Comparison of ENCODE assay signal across 8 cellular contexts in the genomic region with DNA sequence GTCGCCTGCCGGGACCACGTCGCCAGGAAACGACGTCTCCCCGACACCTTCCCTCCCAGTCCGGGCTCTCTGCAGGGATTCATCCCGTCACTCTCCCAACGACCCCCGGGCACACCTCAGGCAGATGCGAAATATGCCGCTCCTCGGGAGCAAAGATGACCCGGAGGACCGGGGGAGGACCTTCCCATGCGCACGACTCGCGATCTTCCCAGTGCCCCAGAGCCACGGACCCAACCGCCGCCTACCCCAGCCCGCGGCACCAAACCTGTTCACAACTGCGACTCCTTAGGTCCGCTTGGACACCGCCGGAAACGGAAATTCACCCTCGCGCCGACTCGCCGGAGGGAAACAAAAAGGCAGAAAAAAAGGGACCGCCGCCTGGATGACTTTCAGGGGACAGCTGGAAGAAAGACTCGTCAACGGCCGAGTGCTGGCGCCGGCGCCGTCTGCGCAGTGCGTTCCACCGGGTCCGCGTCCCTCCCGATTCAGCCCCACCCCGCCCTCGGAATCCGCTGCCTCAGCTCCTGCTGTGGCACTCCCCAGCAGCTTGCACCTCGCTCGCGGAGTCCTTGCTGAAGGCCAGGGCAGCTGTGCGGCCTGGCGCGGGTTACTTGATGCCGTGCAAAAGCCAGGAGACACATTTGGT. TPM values are rescaled to one million over a fixed set of nuclear protein-coding genes. Genes with fewer than 3 reads are reported as not detected.
DNase-seq lines count a peak whose midpoint lies in the region; ATAC-seq and TF ChIP-seq lines count a peak whose summit lies in the region.
"Not testable (repeated sequence)": the region's sequence is repeated elsewhere in the genome, so short reads cannot be mapped to it uniquely, and the experiment has no call there.

No MANE protein-coding gene starts in this region.

- not testable (repeated sequence) for H3K4me1 Mint-ChIP-seq in activated naive CD8-positive, alpha-beta T cell treated with anti-CD3 and anti-CD28 coated beads for 36 hours
- H3K4me1 Mint-ChIP-seq in osteocyte (ENCODE audit: unreplicated experiment): peaks cover 16% of the 10 kb centered on the region

- H3K27me3 ChIP-seq in testis: not testable (repeated sequence)

- TF ChIP-seq POLR2A in testis (IDR thresholded peaks at IDR 0.05): not testable (repeated sequence)

- H3K4me1 ChIP-seq in testis: not testable (repeated sequence)

- peak overlapping the region; percentile 74 to 79 for H3K27ac ChIP-seq in testis

- TF ChIP-seq CTCF in GM10248 (IDR thresholded peaks at IDR 0.05; ENCODE audit: control extremely low read depth, extremely low read depth, low read depth, missing control alignments); osteocyte (IDR thresholded peaks at IDR 0.05); testis (IDR thresholded peaks at IDR 0.05): not testable (repeated sequence)

- H3K27me3 Mint-ChIP-seq in activated naive CD8-positive, alpha-beta T cell treated with anti-CD3 and anti-CD28 coated beads for 36 hours; osteocyte (ENCODE audit: unreplicated experiment): not testable (repeated sequence)

- CTCF ChIA-PET in GM10248 (lab: Yijun Ruan, JAX): not testable (repeated sequence)

- not testable (repeated sequence) for H3K36me3 Mint-ChIP-seq in activated naive CD8-positive, alpha-beta T cell treated with anti-CD3 and anti-CD28 coated beads for 36 hours; osteocyte (ENCODE audit: unreplicated experiment)

- DNase-seq in GM10248 (ENCODE audit: extremely low spot score) (peak; percentile 54), NCI-H1092 (lab: John Stamatoyannopoulos, UW) (peak; percentile 70), SKM-1 (lab: John Stamatoyannopoulos, UW; ENCODE audit: unreplicated experiment) (peak; percentile 29), Right ventricle myocardium inferior (ENCODE audit: missing footprints) (peak; percentile 86), osteocyte (ENCODE audit: extremely low spot score, unreplicated experiment) (peak; percentile 94), testis (peak; percentile 82)
- DNase-seq in activated naive CD8-positive, alpha-beta T cell treated with anti-CD3 and anti-CD28 coated beads for 36 hours: peak; percentile 79

- H3K4me3 Mint-ChIP-seq in activated naive CD8-positive, alpha-beta T cell treated with anti-CD3 and anti-CD28 coated beads for 36 hours: peak overlapping the region; percentile 92
- peak overlapping the region; percentile 92 for H3K4me3 Mint-ChIP-seq in osteocyte (ENCODE audit: unreplicated experiment)

- intact Hi-C loops in Right ventricle myocardium inferior (cut with DNase I); testis (cut with DNase I; ENCODE audit: low total_unique reads): not testable (repeated sequence)

- H3K4me3 ChIP-seq in testis: peak overlapping the region; percentile 70 to 81

- WGBS in testis, 2 donors: 0 to 2% methylated on average over 6 to 37 of the region's 60 CpGs

- H3K9me3 Mint-ChIP-seq in activated naive CD8-positive, alpha-beta T cell treated with anti-CD3 and anti-CD28 coated beads for 36 hours; osteocyte (ENCODE audit: unreplicated experiment): not testable (repeated sequence)

- H3K36me3 ChIP-seq in testis (ENCODE audit: low read depth, missing control alignments): not testable (repeated sequence)

- not testable (repeated sequence) for H3K9me3 ChIP-seq in testis

- H3K27ac Mint-ChIP-seq in activated naive CD8-positive, alpha-beta T cell treated with anti-CD3 and anti-CD28 coated beads for 36 hours: peak overlapping the region; percentile 90
- H3K27ac Mint-ChIP-seq in osteocyte (ENCODE audit: unreplicated experiment): peak overlapping the region; percentile 99

- ATAC-seq in HG02623 (IDR thresholded peaks at IDR 0.05; ENCODE audit: unreplicated experiment) (peak; percentile 87), Right ventricle myocardium inferior (peak; percentile 94)

- POLR2A ChIA-PET in GM10248 (lab: Yijun Ruan, JAX): not testable (repeated sequence)

RNA-seq across cellular contexts. Expression of a gene that starts 29.9 kb away (rescaled TPM):
- total RNA-seq in activated naive CD8-positive, alpha-beta T cell treated with anti-CD3 and anti-CD28 coated beads for 36 hours: 1 to 10 TPM; 2.1 to 2.8 TPM
- total RNA-seq in Right ventricle myocardium inferior: 1.7 TPM
- total RNA-seq in osteocyte: 12.9 and 13.1 TPM in 2 replicates
- total RNA-seq in testis: 10 to 100 TPM; 17.5 to 29.8 TPM
- polyA plus RNA-seq in testis (ENCODE audit: insufficient read depth, low read depth, low replicate concordance): 26.0 TPM

Comparison
In these comparisons a context has a peak if more than half of its experiments do, and no peak if none do; other contexts are left out.
1. Peak in every context shown above with its lines: DNase-seq, ATAC-seq, H3K4me3 ChIP-seq and H3K27ac ChIP-seq.
2. DNase-seq: peak in every context shown above with its lines; median percentile 94 in osteocyte; 86 in Right ventricle myocardium inferior; 82 in testis; 79 in activated naive CD8-positive, alpha-beta T cell treated with anti-CD3 and anti-CD28 coated beads for 36 hours; 70 in NCI-H1092; 54 in GM10248; 29 in SKM-1.